ENCODE assay signal across 8 cellular contexts in genomic region chr13:114067381-114067885, GRCh38.
DNase-seq lines count a peak whose midpoint lies in the region; ATAC-seq and TF ChIP-seq lines count a peak whose summit lies in the region.

No MANE protein-coding gene starts in this region.

- H2AFZ ChIP-seq in MM.1S (ENCODE audit: low read length): no peak overlapping the region

- H3K9me2 ChIP-seq in MM.1S (replicated peaks; ENCODE audit: insufficient read depth, low read length): no peaks in the 10 kb centered on the region

- H3K4me3 Mint-ChIP-seq in nephron: peak overlapping the region; percentile 0 to 15 (median 5)

- H3K27me3 ChIP-seq in MM.1S (replicated peaks; ENCODE audit: insufficient read depth, low read length): no peaks in the 10 kb centered on the region
- no peaks in the 10 kb centered on the region for H3K27me3 ChIP-seq in WERI-Rb-1 (ENCODE audit: insufficient read depth, low read depth, severe bottlenecking)

- peak overlapping the region; percentile 73 to 97 (median 92) for H3K27ac Mint-ChIP-seq in nephron

- H3K27me3 Mint-ChIP-seq in nephron (ENCODE audit: low read depth): peaks cover 7% of the 10 kb centered on the region

- no peaks in the 10 kb centered on the region for H3K36me3 ChIP-seq in MM.1S (replicated peaks; ENCODE audit: insufficient read depth, low read length)
- H3K36me3 ChIP-seq in WERI-Rb-1: no peaks in the 10 kb centered on the region

- ATAC-seq in GM18499 (IDR thresholded peaks at IDR 0.05; ENCODE audit: insufficient read depth, unreplicated experiment): peak; percentile 47
- peak; percentile 58 for ATAC-seq in GM21737 (IDR thresholded peaks at IDR 0.05; ENCODE audit: unreplicated experiment)

- H3K27ac ChIP-seq in MM.1S (ENCODE audit: low read length) (peak overlapping the region; percentile 99), angular gyrus (ENCODE audit: low read depth, low read length) (peak overlapping the region; percentile 10), WERI-Rb-1 (no peak overlapping the region)

- peaks cover 65% of the 10 kb centered on the region for H3K79me2 ChIP-seq in MM.1S (ENCODE audit: low read length)

- H3K4me1 Mint-ChIP-seq in nephron: peaks cover 59% of the 10 kb centered on the region

- peaks cover 60% of the 10 kb centered on the region for H3F3A ChIP-seq in MM.1S (ENCODE audit: insufficient read depth, low read length)

- DNase-seq in MM.1S (peak; percentile 95), mesenteric fat pad (ENCODE audit: low spot score) (no peak), WERI-Rb-1 (no peak), NCI-H2107 treated with DMSO at 0.1 percent for 48 hours (lab: John Stamatoyannopoulos, UW; ENCODE audit: unreplicated experiment) (no peak)

- H3K9me3 Mint-ChIP-seq in nephron: no peaks in the 10 kb centered on the region

- H3K9ac ChIP-seq in MM.1S (ENCODE audit: low read length): peak overlapping the region; percentile 100

- H3K4me3 ChIP-seq in MM.1S (ENCODE audit: low read length) (peak overlapping the region; percentile 83), WERI-Rb-1 (ENCODE audit: low read depth, low read length) (no peak overlapping the region)

- TF ChIP-seq CTCF in MM.1S (IDR thresholded peaks at IDR 0.05; ENCODE audit: low read length) (no peak), nephron (IDR thresholded peaks at IDR 0.05; ENCODE audit: unreplicated experiment in 3 of 3) (no peak), WERI-Rb-1 (IDR thresholded peaks at IDR 0.05; ENCODE audit: low read depth, low read length) (no peak)

- H3K4me2 ChIP-seq in MM.1S (ENCODE audit: low read depth, low read length): peak overlapping the region; percentile 91

- no peaks in the 10 kb centered on the region for H4K20me1 ChIP-seq in MM.1S (ENCODE audit: insufficient read depth, low read length)

- H3K9me3 ChIP-seq in MM.1S (replicated peaks; ENCODE audit: insufficient read depth, low read length): no peaks in the 10 kb centered on the region
- H3K9me3 ChIP-seq in WERI-Rb-1 (ENCODE audit: severe bottlenecking): peaks cover 8% of the 10 kb centered on the region

- H3K4me1 ChIP-seq in MM.1S (ENCODE audit: low read length): peaks cover 44% of the 10 kb centered on the region

- H3K36me3 Mint-ChIP-seq in nephron (ENCODE audit: low read depth): peaks cover 5% of the 10 kb centered on the region
